Comparison of ENCODE assay signal across 15 cellular contexts in genomic region chr15:93152264-93152884, GRCh38.
DNase-seq lines count a peak whose midpoint lies in the region; ATAC-seq and TF ChIP-seq lines count a peak whose summit lies in the region.
"Had no signal": no experiment of that assay in that cellular context is flagged by ENCODE, and none has a peak within 500 bp of the region (broad histone marks: within the 10 kb centered on the region; RNA-seq: fewer than 3 reads in every experiment).

No MANE protein-coding gene starts in this region.

- H4K20me1 ChIP-seq in Karpas-422 (ENCODE audit: insufficient read depth, low read depth, low read length) = no peaks in the 10 kb centered on the region

- peaks cover 24% of the 10 kb centered on the region for H3K4me1 Mint-ChIP-seq in activated CD8-positive, alpha-beta memory T cell treated with anti-CD3 and anti-CD28 coated beads, Interleukin-2, amount 10 ng/mL, durations not matched to agents 7 days and 5 days

- TF ChIP-seq CTCF in right atrium auricular region (IDR thresholded peaks at IDR 0.05) (no peak), upper lobe of left lung (IDR thresholded peaks at IDR 0.05) (no peak)

- H3K36me3 Mint-ChIP-seq in activated CD8-positive, alpha-beta memory T cell treated with anti-CD3 and anti-CD28 coated beads, Interleukin-2, amount 10 ng/mL, durations not matched to agents 7 days and 5 days = no peaks in the 10 kb centered on the region

- H2AFZ ChIP-seq in Karpas-422 (ENCODE audit: low read length) = no peak overlapping the region
- H2AFZ ChIP-seq: parathyroid adenoma had no signal

- H3K4me3 ChIP-seq in right atrium auricular region (no peak overlapping the region), upper lobe of left lung (no peak overlapping the region), Karpas-422 (ENCODE audit: low read length) (no peak overlapping the region)
- H3K4me3 ChIP-seq: cardiac muscle cell had no signal

- H3K4me3 Mint-ChIP-seq in activated CD8-positive, alpha-beta memory T cell treated with anti-CD3 and anti-CD28 coated beads, Interleukin-2, amount 10 ng/mL, durations not matched to agents 7 days and 5 days = peak overlapping the region; percentile 44
- H3K4me3 Mint-ChIP-seq: H9 had no signal

- no peak for TF ChIP-seq POLR2A in upper lobe of left lung (IDR thresholded peaks at IDR 0.05)

- H3K27ac Mint-ChIP-seq in activated CD8-positive, alpha-beta memory T cell treated with anti-CD3 and anti-CD28 coated beads, Interleukin-2, amount 10 ng/mL, durations not matched to agents 7 days and 5 days = peak overlapping the region; percentile 7

- DNase-seq in left cardiac atrium = no peak
- no peak for DNase-seq in right atrium auricular region (ENCODE audit: low spot score)
- peak; percentile 80 for DNase-seq in activated CD8-positive, alpha-beta memory T cell treated with anti-CD3 and anti-CD28 coated beads, Interleukin-2, amount 10 ng/mL, durations not matched to agents 7 days and 5 days
- DNase-seq in upper lobe of left lung = peak in 1 of 2 donors; percentile 29
- no peak for DNase-seq in Karpas-422
- DNase-seq: H9; NCI-H1092 treated with DMSO at 0.1 percent for 48 hours; stimulated activated naive CD4-positive, alpha-beta T cell treated with Interleukin-2 at 50 U/mL for 16 hours; T1000 had no signal

- no peak for TF ChIP-seq EP300 in upper lobe of left lung (IDR thresholded peaks at IDR 0.05)

- WGBS in upper lobe of left lung, 2 donors = 47 to 63% methylated on average over 7 of the region's 7 CpGs

- H3K79me2 ChIP-seq in Karpas-422 (ENCODE audit: low read length) = no peaks in the 10 kb centered on the region
- H3K79me2 ChIP-seq: parathyroid adenoma had no signal

- intact Hi-C loops in left cardiac atrium (cut with DNase I) = no loop called here

- CTCF ChIA-PET in activated CD8-positive, alpha-beta memory T cell treated with anti-CD3 and anti-CD28 coated beads, Interleukin-2, amount 10 ng/mL, durations not matched to agents 7 days and 5 days (lab: Charles Lee) = interaction anchor here (1.2 to 1.8 kb wide), 2 partner anchors 11 to 64 kb away, joined by 5 to 7 read pairs; no protein-coding TSS in a partner anchor

- peaks cover 27% of the 10 kb centered on the region for H3K27me3 Mint-ChIP-seq in activated CD8-positive, alpha-beta memory T cell treated with anti-CD3 and anti-CD28 coated beads, Interleukin-2, amount 10 ng/mL, durations not matched to agents 7 days and 5 days

- H3K36me3 ChIP-seq in right atrium auricular region = no peaks in the 10 kb centered on the region
- no peaks in the 10 kb centered on the region for H3K36me3 ChIP-seq in upper lobe of left lung
- no peaks in the 10 kb centered on the region for H3K36me3 ChIP-seq in Karpas-422 (ENCODE audit: insufficient read depth, low read length)
- H3K36me3 ChIP-seq: cardiac muscle cell had no signal

- H3K9me3 Mint-ChIP-seq in activated CD8-positive, alpha-beta memory T cell treated with anti-CD3 and anti-CD28 coated beads, Interleukin-2, amount 10 ng/mL, durations not matched to agents 7 days and 5 days (ENCODE audit: low read depth) = no peaks in the 10 kb centered on the region

- no peaks in the 10 kb centered on the region for H3K27me3 ChIP-seq in right atrium auricular region
- H3K27me3 ChIP-seq in layer of hippocampus (ENCODE audit: control insufficient read depth, insufficient read depth, low read length) = no peaks in the 10 kb centered on the region
- no peaks in the 10 kb centered on the region for H3K27me3 ChIP-seq in upper lobe of left lung
- no peaks in the 10 kb centered on the region for H3K27me3 ChIP-seq in Karpas-422 (ENCODE audit: low read length)

- no peak overlapping the region for H3K4me2 ChIP-seq in Karpas-422 (ENCODE audit: low read depth, low read length, poor library complexity, severe bottlenecking)

- H3K4me1 ChIP-seq in right atrium auricular region (peaks cover 0 to 11% of the 10 kb centered on the region in 2 donors), upper lobe of left lung (peaks cover 0 to 5% (median 0%) of the 10 kb centered on the region in 4 donors), Karpas-422 (ENCODE audit: low read length) (no peaks in the 10 kb centered on the region)
- H3K4me1 ChIP-seq: parathyroid adenoma had no signal

- peak; percentile 10 to 35 for ATAC-seq in left cardiac atrium
- peak; percentile 98 for ATAC-seq in activated CD8-positive, alpha-beta memory T cell treated with anti-CD3 and anti-CD28 coated beads, Interleukin-2, amount 10 ng/mL, durations not matched to agents 7 days and 5 days
- ATAC-seq in upper lobe of left lung (ENCODE audit: low FRiP score in 2 of 2) = peak; percentile 9 to 23
- no peak for ATAC-seq in GM21515 (IDR thresholded peaks at IDR 0.05; ENCODE audit: unreplicated experiment)
- ATAC-seq in SK-N-SH treated with all-trans-retinoic acid at 6 μM for 48 hours = no peak
- ATAC-seq: Panc1 had no signal

- H3K9ac ChIP-seq in Karpas-422 (ENCODE audit: low read length) = no peak overlapping the region
- H3K9ac ChIP-seq: parathyroid adenoma had no signal

- H3K9me3 ChIP-seq in right atrium auricular region (peaks cover 0 to 5% of the 10 kb centered on the region in 2 donors), upper lobe of left lung (no peaks in the 10 kb centered on the region), Karpas-422 (ENCODE audit: low read length) (no peaks in the 10 kb centered on the region)

- no peak overlapping the region for H3K27ac ChIP-seq in right atrium auricular region
- peak overlapping the region; percentile 14 for H3K27ac ChIP-seq in layer of hippocampus (ENCODE audit: low read depth, low read length)
- H3K27ac ChIP-seq in upper lobe of left lung = no peak overlapping the region
- no peak overlapping the region for H3K27ac ChIP-seq in Karpas-422 (ENCODE audit: low read length)
- H3K27ac ChIP-seq: cardiac muscle cell, parathyroid adenoma had no signal

- no peaks in the 10 kb centered on the region for H3K9me2 ChIP-seq in Karpas-422 (replicated peaks; ENCODE audit: insufficient read depth, low read length)

TF ChIP-seq in SK-N-SH treated with all-trans-retinoic acid at 6 μM for 48 hours, 23 proteins besides CTCF, POLR2A, EP300 and RAD21:
- TF ChIP-seq TOX (CRISPR knock-in tag; IDR thresholded peaks at IDR 0.05; ENCODE audit: borderline replicate concordance) = no peak
- TF ChIP-seq, protein P1, sequence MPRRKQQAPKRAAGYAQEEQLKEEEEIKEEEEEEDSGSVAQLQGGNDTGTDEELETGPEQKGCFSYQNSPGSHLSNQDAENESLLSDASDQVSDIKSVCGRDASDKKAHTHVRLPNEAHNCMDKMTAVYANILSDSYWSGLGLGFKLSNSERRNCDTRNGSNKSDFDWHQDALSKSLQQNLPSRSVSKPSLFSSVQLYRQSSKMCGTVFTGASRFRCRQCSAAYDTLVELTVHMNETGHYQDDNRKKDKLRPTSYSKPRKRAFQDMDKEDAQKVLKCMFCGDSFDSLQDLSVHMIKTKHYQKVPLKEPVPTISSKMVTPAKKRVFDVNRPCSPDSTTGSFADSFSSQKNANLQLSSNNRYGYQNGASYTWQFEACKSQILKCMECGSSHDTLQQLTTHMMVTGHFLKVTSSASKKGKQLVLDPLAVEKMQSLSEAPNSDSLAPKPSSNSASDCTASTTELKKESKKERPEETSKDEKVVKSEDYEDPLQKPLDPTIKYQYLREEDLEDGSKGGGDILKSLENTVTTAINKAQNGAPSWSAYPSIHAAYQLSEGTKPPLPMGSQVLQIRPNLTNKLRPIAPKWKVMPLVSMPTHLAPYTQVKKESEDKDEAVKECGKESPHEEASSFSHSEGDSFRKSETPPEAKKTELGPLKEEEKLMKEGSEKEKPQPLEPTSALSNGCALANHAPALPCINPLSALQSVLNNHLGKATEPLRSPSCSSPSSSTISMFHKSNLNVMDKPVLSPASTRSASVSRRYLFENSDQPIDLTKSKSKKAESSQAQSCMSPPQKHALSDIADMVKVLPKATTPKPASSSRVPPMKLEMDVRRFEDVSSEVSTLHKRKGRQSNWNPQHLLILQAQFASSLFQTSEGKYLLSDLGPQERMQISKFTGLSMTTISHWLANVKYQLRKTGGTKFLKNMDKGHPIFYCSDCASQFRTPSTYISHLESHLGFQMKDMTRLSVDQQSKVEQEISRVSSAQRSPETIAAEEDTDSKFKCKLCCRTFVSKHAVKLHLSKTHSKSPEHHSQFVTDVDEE (CRISPR knock-in tag; IDR thresholded peaks at IDR 0.05) = no peak
- TF ChIP-seq CSDC2 (CRISPR knock-in tag; IDR thresholded peaks at IDR 0.05) = no peak
- no peak for TF ChIP-seq ARNTL (CRISPR knock-in tag; IDR thresholded peaks at IDR 0.05; ENCODE audit: borderline replicate concordance, low read depth)

Comparison
In these comparisons a context has a peak if more than half of its experiments do, and no peak if none do; other contexts are left out.
1. ATAC-seq: peak in left cardiac atrium (2 of 2), activated CD8-positive, alpha-beta memory T cell treated with anti-CD3 and anti-CD28 coated beads, Interleukin-2, amount 10 ng/mL, durations not matched to agents 7 days and 5 days (single experiment) and upper lobe of left lung (2 of 2); none in GM21515 (single experiment) and SK-N-SH treated with all-trans-retinoic acid at 6 μM for 48 hours (single experiment).